ENCODE assay signal across 1 cellular context in genomic region chr7:86929293-86930109, GRCh38.
TF ChIP-seq lines count a peak whose summit lies in the region.

No MANE protein-coding gene starts in this region.

TF ChIP-seq in K562, 482 proteins besides CTCF, POLR2A, EP300 and RAD21 (continued from another document):
- TF ChIP-seq NCOR1 (IDR thresholded peaks at IDR 0.05), result 0 out of 2 replicates have a peak, but pooled peaks have one; percentile 21
- TF ChIP-seq EZH2 (IDR thresholded peaks at IDR 0.05; ENCODE audit: borderline replicate concordance, low read depth, low read length), result no peak
- 0 out of 2 replicates have a peak, but pooled peaks have one; percentile 60 for TF ChIP-seq GATA2 (CRISPR knock-in tag; IDR thresholded peaks at IDR 0.05)
- TF ChIP-seq BACH1 (tag; IDR thresholded peaks at IDR 0.05), result no peak
- TF ChIP-seq CXXC5 (CRISPR knock-in tag; IDR thresholded peaks at IDR 0.05), result 0 out of 2 replicates have a peak, but pooled peaks have one; percentile 26
- no peak for TF ChIP-seq HMG20A (CRISPR knock-in tag; conservative IDR thresholded peaks at IDR 0.05)
- TF ChIP-seq RB1 (IDR thresholded peaks at IDR 0.05; ENCODE audit: low read depth), result no peak
- no peak for TF ChIP-seq HNRNPLL (IDR thresholded peaks at IDR 0.05; ENCODE audit: low read depth, low read length, poor library complexity, severe bottlenecking)
- TF ChIP-seq CBFA2T3 (IDR thresholded peaks at IDR 0.05), result peak; percentile 70
- TF ChIP-seq ATF6 (CRISPR knock-in tag; IDR thresholded peaks at IDR 0.05), result 0 out of 2 replicates have a peak, but pooled peaks have one; percentile 56
- no peak for TF ChIP-seq ZNF354B (CRISPR knock-in tag; IDR thresholded peaks at IDR 0.05)
- TF ChIP-seq BRF2 (IDR thresholded peaks at IDR 0.05; ENCODE audit: borderline replicate concordance, insufficient read depth, insufficient read length), result no peak
- TF ChIP-seq RAD51 (IDR thresholded peaks at IDR 0.05; ENCODE audit: borderline replicate concordance, low read depth), result no peak
- 0 out of 4 replicates have a peak, but pooled peaks of 1 of the 2 experiments have one; percentile 32 for TF ChIP-seq HDAC1 (IDR thresholded peaks at IDR 0.05)
- TF ChIP-seq ZNF561 (CRISPR knock-in tag; conservative IDR thresholded peaks at IDR 0.05), result no peak
- TF ChIP-seq TRIM24 (IDR thresholded peaks at IDR 0.05), result peak in 1 of 2 experiments; percentile 36; a peak in 2 of 4 replicates
- no peak for TF ChIP-seq ZC3H8 (IDR thresholded peaks at IDR 0.05)
- TF ChIP-seq EP400 (IDR thresholded peaks at IDR 0.05), result 0 out of 2 replicates have a peak, but pooled peaks have one; percentile 16
- no peak for TF ChIP-seq KDM2B (CRISPR knock-in tag; IDR thresholded peaks at IDR 0.05)
- TF ChIP-seq KDM1A (IDR thresholded peaks at IDR 0.05), result peak; percentile 72 to 75; a peak in 3 of 4 replicates
- no peak for TF ChIP-seq ZNF639 (CRISPR knock-in tag; conservative IDR thresholded peaks at IDR 0.05 in 1 of 2, IDR thresholded peaks at IDR 0.05 in 1 of 2)
- TF ChIP-seq MCM7 (IDR thresholded peaks at IDR 0.05), result no peak
- TF ChIP-seq ELK1 (CRISPR knock-in tag; IDR thresholded peaks at IDR 0.05), result no peak
